8 cellular contexts compared by ENCODE assay signal in genomic region chr7:74658171-74659004, GRCh38. TPM values are rescaled to one million over a fixed set of nuclear protein-coding genes. Genes with fewer than 3 reads are reported as not detected.
DNase-seq lines count a peak whose midpoint lies in the region; ATAC-seq and TF ChIP-seq lines count a peak whose summit lies in the region.

No MANE protein-coding gene starts in this region.

- H3K4me1 ChIP-seq in Panc1 (ENCODE audit: control insufficient read depth, insufficient read depth, low read length) = peaks cover 48% of the 10 kb centered on the region
- peaks cover 12 to 34% of the 10 kb centered on the region in 2 donors for H3K4me1 ChIP-seq in muscle layer of duodenum (ENCODE audit: control insufficient read depth in 1 of 2, insufficient read depth in 2 of 2, low read length in 2 of 2)

- CTCF ChIA-PET in Panc1 (lab: Charles Lee) = no interaction called here

- H3K27me3 Mint-ChIP-seq in activated T-cell treated with anti-CD3 and anti-CD28 coated beads, Interleukin-2, amount 50 U/mL, for 72 hours (ENCODE audit: low read depth) = no peaks in the 10 kb centered on the region

- BruUV-seq in Panc1 (replicated peaks; lab: Mats Ljungman, UMichigan) = no TSS peak

- intact Hi-C loops in Panc1 (cut with micrococcal nuclease; ENCODE audit: unreplicated experiment) = no loop called here

- peaks cover 0 to 11% of the 10 kb centered on the region in 2 donors for H3K36me3 Mint-ChIP-seq in activated T-cell treated with anti-CD3 and anti-CD28 coated beads, Interleukin-2, amount 50 U/mL, for 72 hours (ENCODE audit: insufficient read depth in 2 of 2)

- no peaks in the 10 kb centered on the region for H3K36me3 ChIP-seq in Panc1 (ENCODE audit: control insufficient read depth, insufficient read depth, low read length)
- H3K36me3 ChIP-seq in muscle layer of duodenum (ENCODE audit: control insufficient read depth in 1 of 2, insufficient read depth in 2 of 2, low read length in 2 of 2) = no peaks in the 10 kb centered on the region

- ATAC-seq in GM21619 (IDR thresholded peaks at IDR 0.05; ENCODE audit: unreplicated experiment) (peak; percentile 35), Panc1 (peak; percentile 86), esophagus mucosa (peak; percentile 75)
- ATAC-seq in activated T-cell treated with anti-CD3 and anti-CD28 coated beads, Interleukin-2, amount 50 U/mL, for 72 hours (replicated peaks in 1 of 2) = peak; percentile 74

- H3K4me3 Mint-ChIP-seq in activated T-cell treated with anti-CD3 and anti-CD28 coated beads, Interleukin-2, amount 50 U/mL, for 72 hours = peak overlapping the region; percentile 89 to 100

- peaks cover 66% of the 10 kb centered on the region for H3K4me1 Mint-ChIP-seq in activated T-cell treated with anti-CD3 and anti-CD28 coated beads, Interleukin-2, amount 50 U/mL, for 72 hours (ENCODE audit: low read depth)

- H3K9me3 Mint-ChIP-seq in activated T-cell treated with anti-CD3 and anti-CD28 coated beads, Interleukin-2, amount 50 U/mL, for 72 hours = no peaks in the 10 kb centered on the region

- no peak for TF ChIP-seq CTCF in Panc1 (IDR thresholded peaks at IDR 0.05)

- in situ Hi-C loops in KBM-7 (cut with MboI; ENCODE audit: low pct_unique_long_range_greater_than_20kb, low sequenced_read_pairs) (no loop called here), Panc1 (cut with HindIII; ENCODE audit: low pct_unique_long_range_greater_than_20kb, low sequenced_read_pairs) (no loop called here)

- DNase-seq in DMS153 (lab: John Stamatoyannopoulos, UW) = peak; percentile 72
- DNase-seq in KBM-7 = peak; percentile 88
- no peak for DNase-seq in Panc1 (ENCODE audit: low read depth, low spot score)
- peak; percentile 92 to 94 for DNase-seq in activated T-cell treated with anti-CD3 and anti-CD28 coated beads, Interleukin-2, amount 50 U/mL, for 72 hours
- DNase-seq in stimulated activated CD8-positive, alpha-beta memory T cell treated with anti-CD3 and anti-CD28 coated beads, Interleukin-7, amount 100 ng/mL, for 1 hour (ENCODE audit: low read depth in 2 of 2) = peak; percentile 74 to 80

- POLR2A ChIA-PET in Panc1 (lab: Charles Lee) = interaction anchor here (0.5 to 0.6 kb wide), 3 partner anchors 9 to 20 kb away, joined by 3 to 6 read pairs (median 4); no protein-coding TSS in a partner anchor

- peak overlapping the region; percentile 72 to 93 for H3K4me3 ChIP-seq in Panc1 (ENCODE audit: low read depth in 2 of 2, low read length in 2 of 2)
- H3K4me3 ChIP-seq in muscle layer of duodenum (ENCODE audit: low read depth in 1 of 2, low read length in 2 of 2) = peak overlapping the region; percentile 69 to 73

- H3K27ac Mint-ChIP-seq in activated T-cell treated with anti-CD3 and anti-CD28 coated beads, Interleukin-2, amount 50 U/mL, for 72 hours = peak overlapping the region; percentile 96

- H3K9me3 ChIP-seq in Panc1 (ENCODE audit: control insufficient read depth, insufficient read depth, low read depth, low read length) = no peaks in the 10 kb centered on the region
- H3K9me3 ChIP-seq in muscle layer of duodenum (ENCODE audit: control insufficient read depth in 1 of 2, low read length in 2 of 2) = no peaks in the 10 kb centered on the region

- H3K27ac ChIP-seq in Panc1 (ENCODE audit: low read length) (peak overlapping the region; percentile 98), muscle layer of duodenum (ENCODE audit: low read length) (peak overlapping the region; percentile 79)

- H3K27me3 ChIP-seq in Panc1 (ENCODE audit: control insufficient read depth, insufficient read depth, low read length) (no peaks in the 10 kb centered on the region), muscle layer of duodenum (ENCODE audit: low read depth, low read length) (no peaks in the 10 kb centered on the region)

RNA-seq across cellular contexts. Expression of gene GTF2I, which starts 0.9 kb away (rescaled TPM):
- total RNA-seq in Panc1 (2021; ENCODE audit: unreplicated experiment) = 305 TPM
- polyA plus RNA-seq in Panc1 (2012; ENCODE audit: insufficient read length) = 194 TPM
- total RNA-seq in activated T-cell treated with anti-CD3 and anti-CD28 coated beads, Interleukin-2, amount 50 U/mL, for 72 hours = 100 to 1,000 TPM; 118 to 121 TPM
- total RNA-seq in esophagus mucosa = 130 TPM

Comparison
In these comparisons a context has a peak if more than half of its experiments do, and no peak if none do; other contexts are left out.
1. ATAC-seq: peak in every context shown above with its lines; median percentile 86 in Panc1; 75 in esophagus mucosa; 74 in activated T-cell treated with anti-CD3 and anti-CD28 coated beads, Interleukin-2, amount 50 U/mL, for 72 hours; 35 in GM21619.